ENCODE assay signal across 16 cellular contexts in the genomic region with DNA sequence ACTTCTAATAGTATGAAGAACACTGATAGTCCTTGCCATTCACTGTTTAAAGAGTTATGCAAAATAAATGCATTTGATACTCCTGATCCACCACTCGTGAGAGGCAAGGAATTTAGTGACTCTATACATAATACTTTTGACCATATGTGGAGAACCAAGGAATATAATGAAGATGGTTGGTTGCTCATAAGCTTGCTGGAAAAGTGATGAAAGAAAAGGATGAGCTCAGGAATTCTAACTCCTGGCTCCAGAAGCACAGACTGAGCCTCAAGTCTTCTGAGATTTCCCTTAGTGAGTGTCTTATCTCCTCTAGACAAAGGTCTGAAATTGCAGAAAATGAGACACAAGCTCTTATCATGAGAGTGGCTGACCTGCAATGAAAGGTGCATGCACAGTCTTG. TPM values are rescaled to one million over a fixed set of nuclear protein-coding genes. Genes with fewer than 3 reads are reported as not detected.
DNase-seq lines count a peak whose midpoint lies in the region; ATAC-seq, FAIRE-seq and TF ChIP-seq lines count a peak whose summit lies in the region.
"Had no signal": no experiment of that assay in that cellular context is flagged by ENCODE, and none has a peak within 500 bp of the region (broad histone marks: within the 10 kb centered on the region; RNA-seq: fewer than 3 reads in every experiment).

No MANE protein-coding gene starts in this region.

- H3K27me3 Mint-ChIP-seq in astrocyte (ENCODE audit: low read depth, unreplicated experiment) = peaks cover 9% of the 10 kb centered on the region
- peaks cover 5 to 6% of the 10 kb centered on the region in 2 donors for H3K27me3 Mint-ChIP-seq in stimulated activated naive B cell treated with anti-CD40 and anti-IgM and Interleukin-4, amounts not matched to agents 10 μg/mL and 1 μg/mL and 100 μg/mL, for 72 hours
- peaks cover 17% of the 10 kb centered on the region for H3K27me3 Mint-ChIP-seq in activated CD4-positive, alpha-beta memory T cell treated with anti-CD3 and anti-CD28 coated beads, Interleukin-2, amount 10 ng/mL, durations not matched to agents 7 days and 5 days

- peak; percentile 92 for FAIRE-seq in astrocyte (lab: Jason Lieb, UNC)
- FAIRE-seq: G401.6, GM12891, H54 had no signal

- CTCF ChIA-PET in activated CD4-positive, alpha-beta memory T cell treated with anti-CD3 and anti-CD28 coated beads, Interleukin-2, amount 10 ng/mL, durations not matched to agents 7 days and 5 days (lab: Charles Lee) = no interaction called here

- ATAC-seq in stimulated activated naive B cell treated with anti-CD40 and anti-IgM and Interleukin-4, amounts not matched to agents 10 μg/mL and 1 μg/mL and 100 μg/mL, for 72 hours (replicated peaks) = no peak
- no peak for ATAC-seq in GM19455 (IDR thresholded peaks at IDR 0.05; ENCODE audit: unreplicated experiment)

- peaks cover 10% of the 10 kb centered on the region for H3K4me1 Mint-ChIP-seq in astrocyte (ENCODE audit: low read depth, unreplicated experiment)
- H3K4me1 Mint-ChIP-seq in stimulated activated naive B cell treated with anti-CD40 and anti-IgM and Interleukin-4, amounts not matched to agents 10 μg/mL and 1 μg/mL and 100 μg/mL, for 72 hours = peaks cover 9 to 12% of the 10 kb centered on the region in 2 donors
- no peaks in the 10 kb centered on the region for H3K4me1 Mint-ChIP-seq in activated CD4-positive, alpha-beta memory T cell treated with anti-CD3 and anti-CD28 coated beads, Interleukin-2, amount 10 ng/mL, durations not matched to agents 7 days and 5 days
- H3K4me1 Mint-ChIP-seq: CD8-positive, alpha-beta memory T cell had no signal

- no peaks in the 10 kb centered on the region for H3K36me3 Mint-ChIP-seq in astrocyte (ENCODE audit: low read depth, unreplicated experiment)
- peaks cover 5 to 6% of the 10 kb centered on the region in 2 donors for H3K36me3 Mint-ChIP-seq in stimulated activated naive B cell treated with anti-CD40 and anti-IgM and Interleukin-4, amounts not matched to agents 10 μg/mL and 1 μg/mL and 100 μg/mL, for 72 hours
- H3K36me3 Mint-ChIP-seq in activated CD4-positive, alpha-beta memory T cell treated with anti-CD3 and anti-CD28 coated beads, Interleukin-2, amount 10 ng/mL, durations not matched to agents 7 days and 5 days (ENCODE audit: low read depth) = no peaks in the 10 kb centered on the region
- H3K36me3 Mint-ChIP-seq: CD8-positive, alpha-beta memory T cell had no signal

- peaks cover 4% of the 10 kb centered on the region for H3K9me3 ChIP-seq in astrocyte (ENCODE audit: insufficient read depth, low read depth, low read length)

- H3K27me3 ChIP-seq in astrocyte (ENCODE audit: insufficient read depth, low read length) = peaks cover 6% of the 10 kb centered on the region
- H3K27me3 ChIP-seq: BLaER1 had no signal

- H3K9me3 Mint-ChIP-seq in astrocyte (ENCODE audit: unreplicated experiment) = peaks cover 14% of the 10 kb centered on the region
- peaks cover 0 to 10% of the 10 kb centered on the region in 2 donors for H3K9me3 Mint-ChIP-seq in stimulated activated naive B cell treated with anti-CD40 and anti-IgM and Interleukin-4, amounts not matched to agents 10 μg/mL and 1 μg/mL and 100 μg/mL, for 72 hours
- peaks cover 1% of the 10 kb centered on the region for H3K9me3 Mint-ChIP-seq in activated CD4-positive, alpha-beta memory T cell treated with anti-CD3 and anti-CD28 coated beads, Interleukin-2, amount 10 ng/mL, durations not matched to agents 7 days and 5 days
- H3K9me3 Mint-ChIP-seq: CD8-positive, alpha-beta memory T cell had no signal

- POLR2A ChIA-PET in activated CD4-positive, alpha-beta memory T cell treated with anti-CD3 and anti-CD28 coated beads, Interleukin-2, amount 10 ng/mL, durations not matched to agents 7 days and 5 days (lab: Charles Lee) = no interaction called here

- peak; percentile 68 for DNase-seq in AG10803 (ENCODE audit: low read depth)
- peak; percentile 32 for DNase-seq in HCEC 1CT
- DNase-seq in astrocyte (ENCODE audit: low read depth) = peak; percentile 27
- no peak for DNase-seq in stimulated activated naive B cell treated with anti-CD40 and anti-IgM and Interleukin-4, amounts not matched to agents 10 μg/mL and 1 μg/mL and 100 μg/mL, for 72 hours
- DNase-seq in SKM-1 treated with dmso at 0.1 percent for 144 hours (lab: John Stamatoyannopoulos, UW; ENCODE audit: unreplicated experiment) = no peak
- DNase-seq in activated CD4-positive, alpha-beta memory T cell treated with anti-CD3 and anti-CD28 coated beads, Interleukin-2, amount 10 ng/mL, durations not matched to agents 7 days and 5 days = no peak
- DNase-seq: ACHN; CD8-positive, alpha-beta memory T cell; DMS53; KG1 had no signal

- no peak overlapping the region for H3K27ac ChIP-seq in astrocyte (ENCODE audit: low read depth, low read length)
- H3K27ac ChIP-seq: BLaER1, HL-60 had no signal

- TF ChIP-seq CTCF in AG10803 (conservative IDR thresholded peaks at IDR 0.05; ENCODE audit: low read length) = no peak
- TF ChIP-seq CTCF in astrocyte (IDR thresholded peaks at IDR 0.05; ENCODE audit: insufficient read depth, low read depth, low read length) = no peak

- H3K4me2 ChIP-seq in astrocyte (ENCODE audit: low read length) = no peak overlapping the region
- H3K4me2 ChIP-seq: BLaER1 had no signal

- no peak overlapping the region for H2AFZ ChIP-seq in astrocyte (ENCODE audit: low read depth, low read length)

- peaks cover 8% of the 10 kb centered on the region for H3K4me1 ChIP-seq in astrocyte (ENCODE audit: insufficient read depth, low read length)
- H3K4me1 ChIP-seq: BLaER1 had no signal

- no peaks in the 10 kb centered on the region for H3K79me2 ChIP-seq in astrocyte (ENCODE audit: insufficient read depth, low read length)

- peak overlapping the region; percentile 30 for H3K27ac Mint-ChIP-seq in astrocyte (ENCODE audit: unreplicated experiment)
- H3K27ac Mint-ChIP-seq in stimulated activated naive B cell treated with anti-CD40 and anti-IgM and Interleukin-4, amounts not matched to agents 10 μg/mL and 1 μg/mL and 100 μg/mL, for 72 hours = peak overlapping the region; percentile 14
- no peak overlapping the region for H3K27ac Mint-ChIP-seq in activated CD4-positive, alpha-beta memory T cell treated with anti-CD3 and anti-CD28 coated beads, Interleukin-2, amount 10 ng/mL, durations not matched to agents 7 days and 5 days
- H3K27ac Mint-ChIP-seq: CD8-positive, alpha-beta memory T cell had no signal

- H3K36me3 ChIP-seq in astrocyte (ENCODE audit: insufficient read depth, low read length) = no peaks in the 10 kb centered on the region
- H3K36me3 ChIP-seq: BLaER1 had no signal

- H3K4me3 ChIP-seq in AG10803 (ENCODE audit: low read length) (no peak overlapping the region), astrocyte (ENCODE audit: insufficient read depth, low read depth, low read length) (no peak overlapping the region)
- H3K4me3 ChIP-seq: BLaER1 had no signal

- H4K20me1 ChIP-seq in astrocyte (ENCODE audit: insufficient read depth, low read length) = no peaks in the 10 kb centered on the region
- H4K20me1 ChIP-seq: BLaER1 had no signal

- no peak overlapping the region for H3K9ac ChIP-seq in astrocyte (ENCODE audit: low read length)
- H3K9ac ChIP-seq: BLaER1 had no signal

- H3K4me3 Mint-ChIP-seq in astrocyte (ENCODE audit: unreplicated experiment) = no peak overlapping the region
- no peak overlapping the region for H3K4me3 Mint-ChIP-seq in stimulated activated naive B cell treated with anti-CD40 and anti-IgM and Interleukin-4, amounts not matched to agents 10 μg/mL and 1 μg/mL and 100 μg/mL, for 72 hours
- H3K4me3 Mint-ChIP-seq in activated CD4-positive, alpha-beta memory T cell treated with anti-CD3 and anti-CD28 coated beads, Interleukin-2, amount 10 ng/mL, durations not matched to agents 7 days and 5 days = no peak overlapping the region
- H3K4me3 Mint-ChIP-seq: CD8-positive, alpha-beta memory T cell had no signal

RNA-seq across cellular contexts. Expression of gene KRAS, which starts 57.1 kb away (rescaled TPM):
- total RNA-seq in astrocyte = 32.3 and 40.3 TPM in 2 replicates
- 10 to 100 TPM; 38.5 to 40.5 TPM for total RNA-seq in activated CD4-positive, alpha-beta memory T cell treated with anti-CD3 and anti-CD28 coated beads, Interleukin-2, amount 10 ng/mL, durations not matched to agents 7 days and 5 days

Comparison
In these comparisons a context has a peak if more than half of its experiments do, and no peak if none do; other contexts are left out.
1. DNase-seq: peak in AG10803 (single experiment), HCEC 1CT (single experiment) and astrocyte (single experiment); none in stimulated activated naive B cell treated with anti-CD40 and anti-IgM and Interleukin-4, amounts not matched to agents 10 μg/mL and 1 μg/mL and 100 μg/mL, for 72 hours (single experiment), SKM-1 treated with dmso at 0.1 percent for 144 hours (single experiment) and activated CD4-positive, alpha-beta memory T cell treated with anti-CD3 and anti-CD28 coated beads, Interleukin-2, amount 10 ng/mL, durations not matched to agents 7 days and 5 days (single experiment).